8 cellular contexts compared by ENCODE assay signal in genomic region chr3:156680243-156680930, GRCh38. TPM values are rescaled to one million over a fixed set of nuclear protein-coding genes. Genes with fewer than 3 reads are reported as not detected.
A peak's percentile ranks its signal among the peaks of the same experiment; 100 is the strongest.
DNase-seq lines count a peak whose midpoint lies in the region; ATAC-seq and TF ChIP-seq lines count a peak whose summit lies in the region.
"Had no signal": no experiment of that assay in that cellular context is flagged by ENCODE, and none has a peak within 500 bp of the region (broad histone marks: within the 10 kb centered on the region; RNA-seq: fewer than 3 reads in every experiment).

No MANE protein-coding gene starts in this region.

- H3K4me3 ChIP-seq in NB4 (ENCODE audit: low read depth, low read length) (peak overlapping the region; percentile 77), dorsolateral prefrontal cortex (peak overlapping the region in 31 of 59 donors; percentile 2 to 94 (median 23))

- DNase-seq in DMS79 treated with DMSO at 0.1 percent for 48 hours (lab: John Stamatoyannopoulos, UW): peak; percentile 85
- no peak for DNase-seq in NB4 (ENCODE audit: low read depth)
- DNase-seq in dorsolateral prefrontal cortex: no peak
- no peak for DNase-seq in omental fat pad (ENCODE audit: low spot score)
- DNase-seq in stimulated activated CD8-positive, alpha-beta memory T cell treated with anti-CD3 and anti-CD28 coated beads, Interleukin-4, amount 100 ng/mL, for 48 hours: no peak

- intact Hi-C loops in dorsolateral prefrontal cortex (cut with DNase I): no loop called here

- peak overlapping the region in 9 of 59 donors; percentile 0 to 43 (median 13) for H3K27ac ChIP-seq in dorsolateral prefrontal cortex

- peak; percentile 6 for ATAC-seq in omental fat pad (ENCODE audit: low FRiP score)
- no peak for ATAC-seq in HG03520 (IDR thresholded peaks at IDR 0.05; ENCODE audit: unreplicated experiment)
- ATAC-seq in HG03439 (IDR thresholded peaks at IDR 0.05; ENCODE audit: unreplicated experiment): no peak

- TF ChIP-seq POLR2A in NB4 (IDR thresholded peaks at IDR 0.05; ENCODE audit: extremely low read depth, insufficient read length): no peak

- TF ChIP-seq CTCF in NB4 (IDR thresholded peaks at IDR 0.05; ENCODE audit: low read depth, low read length): no peak
- TF ChIP-seq CTCF in dorsolateral prefrontal cortex (IDR thresholded peaks at IDR 0.05 in 54 of 56, conservative IDR thresholded peaks at IDR 0.05 in 2 of 56; ENCODE audit: low read depth in 1 of 56, partially characterized antibody in 56 of 56): no peak
- no peak for TF ChIP-seq CTCF in omental fat pad (IDR thresholded peaks at IDR 0.05)

- H3K27me3 ChIP-seq in dorsolateral prefrontal cortex: no peaks in the 10 kb centered on the region
- H3K27me3 ChIP-seq: stomach had no signal

RNA-seq across cellular contexts. Expression of gene TIPARP, which starts 6.0 kb away (rescaled TPM):
- 10 to 100 TPM; 13.7 to 81.5 (median 24.6) TPM for total RNA-seq in dorsolateral prefrontal cortex
- 100 to 1,000 TPM in 2 of 4 donors, 10 to 100 TPM in 2; 27.7 to 287 (median 98.7) TPM for total RNA-seq in omental fat pad
